In the genomic region with DNA sequence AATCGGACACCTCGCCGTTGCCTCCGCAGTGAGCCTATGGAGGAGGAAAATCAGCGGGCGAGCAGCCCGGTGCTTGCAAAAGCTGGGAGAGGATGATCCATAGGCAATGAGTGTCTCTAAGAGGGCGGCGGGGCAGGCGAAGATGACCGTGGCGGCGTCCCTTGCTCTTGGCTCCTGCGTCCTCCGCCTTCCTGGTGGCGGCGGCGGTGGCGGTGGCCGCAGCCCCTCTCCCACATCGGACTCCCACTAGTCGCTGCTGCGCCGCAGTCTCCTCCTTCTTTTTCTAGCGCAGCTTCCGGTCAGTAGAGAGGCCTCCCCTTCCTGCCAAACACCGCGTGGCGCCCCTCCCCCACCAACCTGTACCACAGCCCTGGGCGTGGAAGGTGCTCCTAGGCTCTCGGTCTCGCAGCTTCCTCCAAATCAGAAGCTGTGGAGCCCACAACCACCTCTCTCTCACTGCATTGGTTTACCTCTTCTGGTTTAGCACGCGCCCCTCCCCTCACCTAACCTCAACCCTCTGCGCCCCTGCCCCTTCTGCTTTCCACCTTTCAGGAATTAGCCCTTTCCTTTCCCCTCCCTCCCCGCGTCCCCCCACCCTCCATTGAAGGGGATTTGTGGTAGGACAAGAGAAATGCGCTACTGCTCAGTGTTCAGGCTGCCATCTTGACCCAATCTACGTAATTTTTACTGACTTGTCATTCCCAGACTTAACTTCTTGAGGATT, we compare ENCODE assay signal across 8 cellular contexts. TPM values are rescaled to one million over a fixed set of nuclear protein-coding genes. Genes with fewer than 3 reads are reported as not detected.
DNase-seq lines count a peak whose midpoint lies in the region; ATAC-seq, FAIRE-seq and TF ChIP-seq lines count a peak whose summit lies in the region.

Gene SPIN3 (minus strand): TSS at position 271 of the 724 bp plus-strand sequence. CDS start 594 bp downstream, outside the sequence.

- peak within 1 kb of the TSS; percentile 70 for H3K4me2 ChIP-seq in HepG2 (ENCODE audit: low read depth, low read length)

- DNase-seq in NCI-H1436 (lab: John Stamatoyannopoulos, UW) (peak; percentile 74), NCI-H1436 treated with DMSO at 0.1 percent for 48 hours (lab: John Stamatoyannopoulos, UW) (no peak), NCI-H345 treated with DMSO at 0.1 percent for 48 hours (lab: John Stamatoyannopoulos, UW; ENCODE audit: unreplicated experiment) (peak; percentile 50), dorsolateral prefrontal cortex (peak; percentile 51 to 83 (median 74)), HepG2 (ENCODE audit: low spot score) (peak; percentile 87)
- peak; percentile 37 to 46 for DNase-seq in activated CD4-positive, alpha-beta T cell treated with anti-CD3 and anti-CD28 coated beads, Interleukin-2, amount 50 U/mL, for 24 hours (ENCODE audit: low read depth in 1 of 2, low spot score in 1 of 2)
- DNase-seq in stimulated activated CD4-positive, alpha-beta T cell treated with anti-CD3 and anti-CD28 coated beads, Interleukin-1b, Interleukin-23, amount 100 ng/mL, for 48 hours, result peak; percentile 74

- CTCF ChIA-PET in HepG2 (lab: Yijun Ruan, JAX; ENCODE audit: low intra/inter-chr PET ratio, low total read pairs), result no interaction called here

- 1% methylated on average over 7 of the region's 39 CpGs for WGBS in HepG2 (ENCODE audit: low lambda C conversion rate)

- H3K36me3 ChIP-seq in HepG2 (replicated peaks in 1 of 2; ENCODE audit: control insufficient read depth in 1 of 2, insufficient read depth in 2 of 2, low read length in 2 of 2), result 0 out of 5 replicates have a peak, but pooled peaks cover 0 to 3% of the 10 kb centered on the region in 2 experiments

- no TSS peak for BruUV-seq in HepG2 (replicated peaks; lab: Mats Ljungman, UMichigan)

- no peaks in the 10 kb centered on the region for H3K79me2 ChIP-seq in HepG2 (ENCODE audit: insufficient read depth, low read length)

- in situ Hi-C loops in HepG2 (cut with HindIII; ENCODE audit: extremely low pct_ligation_motif_present, low pct_unique_long_range_greater_than_20kb), result loop anchor here (25.0 kb wide), 1 partner anchor 183 kb away; no protein-coding TSS in a partner anchor

- POLR2A ChIA-PET in HepG2 (lab: Yijun Ruan, JAX), result interaction anchor here (0.6 to 1.2 kb wide), 3 partner anchors 16 to 126 kb away, joined by 3 to 8 read pairs (median 5); partner anchors contain the start of gene SPIN2B

- H3K4me3 ChIP-seq in dorsolateral prefrontal cortex (peak within 1 kb of the TSS; percentile 37 to 82 (median 67)), HepG2 (replicated peaks in 1 of 3; ENCODE audit: insufficient read depth in 1 of 3, low read depth in 2 of 3, low read length in 3 of 3) (peak within 1 kb of the TSS; percentile 79 to 88 (median 85))

- TF ChIP-seq RAD21 in HepG2 (CRISPR knock-in tag; IDR thresholded peaks at IDR 0.05), result no peak

- intact Hi-C loops in dorsolateral prefrontal cortex (cut with DNase I), result no loop called here
- intact Hi-C loops in HepG2 (cut with micrococcal nuclease; ENCODE audit: unreplicated experiment), result loop anchor here (10.0 kb wide), 1 partner anchor 129 kb away; the partner anchor contains the start of gene SPIN2B

- H3K4me1 ChIP-seq in HepG2 (ENCODE audit: insufficient read depth, low read length), result peaks cover 26% of the 10 kb centered on the region

- TF ChIP-seq EP300 in HepG2 (IDR thresholded peaks at IDR 0.05; ENCODE audit: low read depth in 2 of 2, low read length in 2 of 2) (0 out of 4 replicates have a peak, but pooled peaks of 1 of the 2 experiments have one; percentile 9), HepG2 (CRISPR knock-in tag; IDR thresholded peaks at IDR 0.05; ENCODE audit: borderline replicate concordance) (no peak)

- no peaks in the 10 kb centered on the region for H3K9me3 ChIP-seq in HepG2 (ENCODE audit: low read length)

- TF ChIP-seq CTCF in dorsolateral prefrontal cortex (IDR thresholded peaks at IDR 0.05 in 54 of 56, conservative IDR thresholded peaks at IDR 0.05 in 2 of 56; ENCODE audit: low read depth in 1 of 56, partially characterized antibody in 56 of 56) (peak in 4 of 56 donors; percentile 8 to 13 (median 12)), HepG2 (CRISPR knock-in tag; IDR thresholded peaks at IDR 0.05) (0 out of 2 replicates have a peak, but pooled peaks have one; percentile 3)

- TF ChIP-seq POLR2A in HepG2 (IDR thresholded peaks at IDR 0.05; ENCODE audit: insufficient read depth in 1 of 2, low read depth in 2 of 2, low read length in 2 of 2), result peak; percentile 60 to 80

- H3K9ac ChIP-seq in HepG2 (ENCODE audit: insufficient read depth, low read depth, low read length), result peak within 1 kb of the TSS; percentile 77

- H3K27ac ChIP-seq in dorsolateral prefrontal cortex (peak within 1 kb of the TSS in 53 of 59 donors; percentile 7 to 86 (median 70)), HepG2 (ENCODE audit: extremely low read length, insufficient read depth, low read length) (peak within 1 kb of the TSS; percentile 83)

- FAIRE-seq in HepG2 (lab: Jason Lieb, UNC), result peak; percentile 79

- no peaks in the 10 kb centered on the region for H4K20me1 ChIP-seq in HepG2 (ENCODE audit: insufficient read depth, low read length)

- H2AFZ ChIP-seq in HepG2 (ENCODE audit: low read length), result peak within 1 kb of the TSS; percentile 42

- ATAC-seq in HG03025 (IDR thresholded peaks at IDR 0.05; ENCODE audit: low FRiP score, unreplicated experiment) (peak; percentile 95), HepG2 (peak; percentile 99)

- peaks cover 0 to 44% (median 6%) of the 10 kb centered on the region in 45 donors for H3K27me3 ChIP-seq in dorsolateral prefrontal cortex
- H3K27me3 ChIP-seq in HepG2 (ENCODE audit: control insufficient read depth in 1 of 2, insufficient read depth in 2 of 2, low read length in 2 of 2), result no peaks in the 10 kb centered on the region

TF ChIP-seq in HepG2, 621 proteins besides CTCF, POLR2A, EP300 and RAD21 (continues in another document):
- TF ChIP-seq PHF8 (CRISPR knock-in tag; IDR thresholded peaks at IDR 0.05) (peak; percentile 81), JUN (CRISPR knock-in tag; IDR thresholded peaks at IDR 0.05) (no peak), ZNF709 (CRISPR knock-in tag; IDR thresholded peaks at IDR 0.05) (peak; percentile 41; the same call in 1 of the 2 replicates), PRMT3 (CRISPR knock-in tag; IDR thresholded peaks at IDR 0.05; ENCODE audit: borderline replicate concordance, low read depth) (no peak), SPEN (CRISPR knock-in tag; IDR thresholded peaks at IDR 0.05; ENCODE audit: low read depth) (0 out of 2 replicates have a peak, but pooled peaks have one; percentile 43), ZNF777 (CRISPR knock-in tag; IDR thresholded peaks at IDR 0.05) (no peak), ZNF496 (CRISPR knock-in tag; IDR thresholded peaks at IDR 0.05; ENCODE audit: insufficient replicate concordance) (no peak), SMARCE1 (IDR thresholded peaks at IDR 0.05; ENCODE audit: borderline replicate concordance) (no peak), TGIF2 (CRISPR knock-in tag; IDR thresholded peaks at IDR 0.05) (0 out of 2 replicates have a peak, but pooled peaks have one; percentile 34), TAF15 (IDR thresholded peaks at IDR 0.05; ENCODE audit: low read depth, low read length, poor library complexity, severe bottlenecking) (no peak), XBP1 (CRISPR knock-in tag; IDR thresholded peaks at IDR 0.05) (no peak), ATF7-NPFF (CRISPR knock-in tag; IDR thresholded peaks at IDR 0.05; ENCODE audit: low read depth) (no peak; the same call in 1 of the 2 replicates), RFX1 (IDR thresholded peaks at IDR 0.05) (no peak), RBFOX2 (IDR thresholded peaks at IDR 0.05; ENCODE audit: low read depth, low read length) (peak; percentile 89), MTERF4 (CRISPR knock-in tag; IDR thresholded peaks at IDR 0.05) (no peak), FOXO1 (CRISPR knock-in tag; IDR thresholded peaks at IDR 0.05) (0 out of 2 replicates have a peak, but pooled peaks have one; percentile 39), CAMTA2 (CRISPR knock-in tag; IDR thresholded peaks at IDR 0.05; ENCODE audit: borderline replicate concordance) (no peak), ZNF460 (CRISPR knock-in tag; IDR thresholded peaks at IDR 0.05; ENCODE audit: borderline replicate concordance) (no peak), AHR (CRISPR knock-in tag; IDR thresholded peaks at IDR 0.05) (no peak)

RNA-seq across cellular contexts. Expression of gene SPIN3, which starts in this region (rescaled TPM):
- total RNA-seq in dorsolateral prefrontal cortex, result 10 to 100 TPM; 21.3 to 50.9 (median 36.4) TPM
- total RNA-seq in HepG2 (2016; rRNA removed; fragmentation: Illumina TruSeq; extraction: Trizol), result 5.2 and 8.4 TPM in 2 replicates
- total RNA-seq in HepG2 (2016; cell fraction: cytosol; rRNA removed; fragmentation: Illumina TruSeq; extraction: Trizol; ENCODE audit: low read depth), result 1.9 and 3.2 TPM in 2 replicates
- total RNA-seq in HepG2 (2016; cell fraction: insoluble cytoplasmic fraction; rRNA removed; fragmentation: Illumina TruSeq; extraction: Trizol), result 5.2 and 9.7 TPM in 2 replicates
- 4.0 and 4.3 TPM in 2 replicates for total RNA-seq in HepG2 (2016; cell fraction: membrane; rRNA removed; fragmentation: Illumina TruSeq; extraction: Trizol)
- 21.3 and 21.8 TPM in 2 replicates for total RNA-seq in HepG2 (2016; cell fraction: nucleus; rRNA removed; fragmentation: Illumina TruSeq; extraction: Trizol)
- 8.8 TPM in 2 replicates for polyA plus RNA-seq in HepG2 (2011; rRNA removed)
- polyA plus RNA-seq in HepG2 (2011; cell fraction: cytosol; rRNA removed), result 3.2 and 3.5 TPM in 2 replicates
- polyA plus RNA-seq in HepG2 (2011; cell fraction: nucleus; rRNA removed), result 33.1 and 35.0 TPM in 2 replicates
- 6.3 and 6.6 TPM in 2 replicates for polyA plus RNA-seq in HepG2 (2012)
- polyA plus RNA-seq in HepG2 (2016; cell fraction: cytosol; fragmentation: Illumina TruSeq; extraction: Trizol; ENCODE audit: low read depth), result 1.5 and 2.0 TPM in 2 replicates
- 5.2 TPM in 2 replicates for polyA plus RNA-seq in HepG2 (2016; cell fraction: insoluble cytoplasmic fraction; fragmentation: Illumina TruSeq; extraction: Trizol; ENCODE audit: low read depth)
- 4.0 and 4.6 TPM in 2 replicates for polyA plus RNA-seq in HepG2 (2016; cell fraction: membrane; fragmentation: Illumina TruSeq; extraction: Trizol; ENCODE audit: low read depth)
- polyA plus RNA-seq in HepG2 (2016; cell fraction: nucleus; fragmentation: Illumina TruSeq; extraction: Trizol; ENCODE audit: insufficient read depth, low read depth), result 27.1 and 27.9 TPM in 2 replicates
- polyA minus RNA-seq in HepG2 (2011; rRNA and poly(A)+ RNA removed; ENCODE audit: low replicate concordance), result 5.8 and 6.1 TPM in 2 replicates
- 2.0 and 3.0 TPM in 2 replicates for polyA minus RNA-seq in HepG2 (2011; cell fraction: cytosol; rRNA and poly(A)+ RNA removed)
- polyA minus RNA-seq in HepG2 (2011; cell fraction: nucleus; rRNA and poly(A)+ RNA removed), result 41.2 and 45.1 TPM in 2 replicates
